In genomic region chr11:117443269-117444186, GRCh38 we compare ENCODE assay signal across 9 cellular contexts.
DNase-seq lines count a peak whose midpoint lies in the region; ATAC-seq, FAIRE-seq and TF ChIP-seq lines count a peak whose summit lies in the region.
"Had no signal": no experiment of that assay in that cellular context is flagged by ENCODE, and none has a peak within 500 bp of the region (broad histone marks: within the 10 kb centered on the region; RNA-seq: fewer than 3 reads in every experiment).

No MANE protein-coding gene starts in this region.

- H3K36me3 ChIP-seq in GM12878 (ENCODE audit: control insufficient read depth in 2 of 2, insufficient read depth in 2 of 2, low read length in 1 of 2), result no peaks in the 10 kb centered on the region

- H3K36me3 Mint-ChIP-seq in activated T-cell treated with anti-CD3 and anti-CD28 coated beads, Interleukin-2, amount 50 U/mL, for 4 hours (ENCODE audit: insufficient read depth), result no peaks in the 10 kb centered on the region
- H3K36me3 Mint-ChIP-seq in type B pancreatic cell, result peaks cover 5% of the 10 kb centered on the region
- H3K36me3 Mint-ChIP-seq: activated naive CD4-positive, alpha-beta T cell treated with anti-CD3 and anti-CD28 coated beads, Interleukin-2, amount 50 U/mL, for 24 hours had no signal

- peak; percentile 83 for TF ChIP-seq RAD21 in GM12878 (IDR thresholded peaks at IDR 0.05; ENCODE audit: insufficient read depth, low read depth, low read length)

- POLR2A ChIA-PET in GM12878 (lab: Charles Lee), result interaction anchor here (1.2 kb wide), 1 partner anchor 13 kb away, joined by 4 read pairs; no protein-coding TSS in a partner anchor

- no peaks in the 10 kb centered on the region; a peak in 1 of 4 replicates for H3K27me3 ChIP-seq in GM12878 (replicated peaks in 1 of 2; ENCODE audit: control insufficient read depth in 2 of 2, insufficient read depth in 2 of 2, low read length in 1 of 2)

- no peaks in the 10 kb centered on the region for H3K9me3 Mint-ChIP-seq in activated T-cell treated with anti-CD3 and anti-CD28 coated beads, Interleukin-2, amount 50 U/mL, for 4 hours
- H3K9me3 Mint-ChIP-seq in type B pancreatic cell, result no peaks in the 10 kb centered on the region
- H3K9me3 Mint-ChIP-seq: activated naive CD4-positive, alpha-beta T cell treated with anti-CD3 and anti-CD28 coated beads, Interleukin-2, amount 50 U/mL, for 24 hours had no signal

- H3K9ac ChIP-seq in GM12878 (ENCODE audit: control insufficient read depth, insufficient read depth, low read length), result no peak overlapping the region

- H3K4me3 ChIP-seq in GM12878, result no peak overlapping the region

- H3K4me3 Mint-ChIP-seq in activated T-cell treated with anti-CD3 and anti-CD28 coated beads, Interleukin-2, amount 50 U/mL, for 4 hours, result no peak overlapping the region
- H3K4me3 Mint-ChIP-seq in type B pancreatic cell, result no peak overlapping the region
- H3K4me3 Mint-ChIP-seq: activated naive CD4-positive, alpha-beta T cell treated with anti-CD3 and anti-CD28 coated beads, Interleukin-2, amount 50 U/mL, for 24 hours had no signal

- no peaks in the 10 kb centered on the region for H3K4me1 Mint-ChIP-seq in activated T-cell treated with anti-CD3 and anti-CD28 coated beads, Interleukin-2, amount 50 U/mL, for 4 hours (ENCODE audit: low read depth)
- H3K4me1 Mint-ChIP-seq in type B pancreatic cell (ENCODE audit: unreplicated experiment), result peaks cover 26% of the 10 kb centered on the region
- H3K4me1 Mint-ChIP-seq: activated naive CD4-positive, alpha-beta T cell treated with anti-CD3 and anti-CD28 coated beads, Interleukin-2, amount 50 U/mL, for 24 hours had no signal

- no peaks in the 10 kb centered on the region for H3K4me1 ChIP-seq in GM12878 (ENCODE audit: control insufficient read depth, insufficient read depth, low read length)

- H4K20me1 ChIP-seq in GM12878 (ENCODE audit: control insufficient read depth, insufficient read depth), result no peaks in the 10 kb centered on the region

- WGBS in GM12878 (ENCODE audit: insufficient coverage, insufficient replicate concordance, low lambda C conversion rate, missing lambda C conversion rate), result 44% methylated on average over 38 of the region's 38 CpGs

- TF ChIP-seq EP300 in GM12878 (IDR thresholded peaks at IDR 0.05; ENCODE audit: borderline replicate concordance in 1 of 2, control insufficient read depth in 1 of 2, low read depth in 2 of 2, low read length in 2 of 2), result no peak

- FAIRE-seq in GM12878 (lab: Jason Lieb, UNC), result no peak

- DNase-seq in activated T-cell treated with anti-CD3 and anti-CD28 coated beads, Interleukin-2, amount 50 U/mL, for 48 hours, result peak; percentile 32 to 34
- DNase-seq in activated T-cell treated with anti-CD3 and anti-CD28 coated beads, Interleukin-2, amount 50 U/mL, for 4 hours, result no peak
- DNase-seq in NCI-H2107 (lab: John Stamatoyannopoulos, UW), result peak; percentile 31
- DNase-seq in GM12878 (ENCODE audit: low read depth, low spot score), result no peak
- DNase-seq in left colon, result peak in 1 of 2 donors; percentile 58
- DNase-seq in type B pancreatic cell (ENCODE audit: extremely low spot score, unreplicated experiment), result no peak
- no peak for DNase-seq in middle frontal gyrus (ENCODE audit: extremely low spot score, low spot score)
- DNase-seq in activated CD4-positive, CD25-positive, alpha-beta regulatory T cell treated with anti-CD3 and anti-CD28 coated beads, Interleukin-2, amount 50 U/mL, for 72 hours, result no peak

- peak; percentile 35 to 76 (median 58); a peak in 4 of 6 replicates for TF ChIP-seq CTCF in GM12878 (IDR thresholded peaks at IDR 0.05 in 2 of 3, conservative IDR thresholded peaks at IDR 0.05 in 1 of 3; ENCODE audit: control insufficient read depth in 2 of 3, extremely low read depth in 1 of 3, insufficient read depth in 1 of 3, low read depth in 3 of 3, low read length in 3 of 3)
- TF ChIP-seq CTCF in type B pancreatic cell (conservative IDR thresholded peaks at IDR 0.05), result peak; percentile 81

- intact Hi-C loops in GM12878 (cut with micrococcal nuclease; ENCODE audit: unreplicated experiment) (no loop called here), left colon (cut with DNase I, micrococcal nuclease) (no loop called here)

- in situ Hi-C loops in GM12878 (cut with MboI), result loop anchor here (25.0 kb wide), 1 partner anchor 619 kb away; no protein-coding TSS in a partner anchor

- no peak overlapping the region for H2AFZ ChIP-seq in GM12878 (ENCODE audit: control insufficient read depth, low read depth, low read length)

- no peak overlapping the region for H3K27ac ChIP-seq in GM12878 (ENCODE audit: control insufficient read depth, insufficient read depth)

- BruUV-seq in GM12878 (replicated peaks; lab: Mats Ljungman, UMichigan), result no TSS peak

- RAD21 ChIA-PET in GM12878 (lab: Charles Lee; ENCODE audit: unreplicated experiment), result interaction anchor here (0.6 to 2.6 kb wide), 4 partner anchors 17 to 372 kb away, joined by 3 to 6 read pairs (median 4); no protein-coding TSS in a partner anchor

- peaks cover 18% of the 10 kb centered on the region for H3K27me3 Mint-ChIP-seq in activated T-cell treated with anti-CD3 and anti-CD28 coated beads, Interleukin-2, amount 50 U/mL, for 4 hours (ENCODE audit: low read depth)
- peaks cover 45% of the 10 kb centered on the region for H3K27me3 Mint-ChIP-seq in type B pancreatic cell

- SMC1A ChIA-PET in GM12878 (lab: Charles Lee; ENCODE audit: uncharacterized antibody, unreplicated experiment), result interaction anchor here (0.8 to 1.8 kb wide), 4 partner anchors 10 to 374 kb away, joined by 3 to 5 read pairs (median 4); no protein-coding TSS in a partner anchor

- H3K27ac Mint-ChIP-seq in type B pancreatic cell, result no peak overlapping the region

- no peaks in the 10 kb centered on the region for H3K9me3 ChIP-seq in GM12878 (replicated peaks; ENCODE audit: control insufficient read depth, insufficient read depth, low read length)

- H3K4me2 ChIP-seq in GM12878 (ENCODE audit: control insufficient read depth, insufficient read depth), result no peak overlapping the region

- no peaks in the 10 kb centered on the region for H3K79me2 ChIP-seq in GM12878 (ENCODE audit: control insufficient read depth, insufficient read depth, low read length)

- CTCF ChIA-PET in GM12878 (lab: Yijun Ruan, JAX), result interaction anchor here (0.7 to 4.3 kb wide), 7 partner anchors 12 to 373 kb away, joined by 3 to 24 read pairs (median 5); no protein-coding TSS in a partner anchor

- TF ChIP-seq POLR2A in GM12878 (IDR thresholded peaks at IDR 0.05; ENCODE audit: low read depth, low read length), result no peak

- ATAC-seq in activated T-cell treated with anti-CD3 and anti-CD28 coated beads, Interleukin-2, amount 50 U/mL, for 4 hours, result no peak
- ATAC-seq in GM12878, result peak; percentile 91
- peak; percentile 89 for ATAC-seq in left colon

TF ChIP-seq in GM12878, 131 proteins besides CTCF, POLR2A, EP300 and RAD21 (continues in another document):
- no peak for TF ChIP-seq PKNOX1 (IDR thresholded peaks at IDR 0.05)
- TF ChIP-seq SMC3 (IDR thresholded peaks at IDR 0.05; ENCODE audit: borderline replicate concordance, low read length), result peak; percentile 71; the same call in 1 of the 2 replicates
- TF ChIP-seq CBX3 (IDR thresholded peaks at IDR 0.05; ENCODE audit: borderline replicate concordance, low read depth), result no peak
- peak; percentile 24; the same call in 1 of the 2 replicates for TF ChIP-seq SPI1 (IDR thresholded peaks at IDR 0.05; ENCODE audit: borderline replicate concordance, insufficient read depth, low read depth, low read length)
- no peak for TF ChIP-seq ATF2 (IDR thresholded peaks at IDR 0.05; ENCODE audit: low read length)
- TF ChIP-seq RBBP5 (conservative IDR thresholded peaks at IDR 0.05), result no peak
- TF ChIP-seq NR2C2 (IDR thresholded peaks at IDR 0.05; ENCODE audit: borderline replicate concordance, control insufficient read depth, insufficient read length, low read depth), result no peak
- TF ChIP-seq TBL1XR1 (IDR thresholded peaks at IDR 0.05; ENCODE audit: low read depth, low read length), result no peak
- no peak for TF ChIP-seq CHD1 (IDR thresholded peaks at IDR 0.05; ENCODE audit: low read depth, low read length)
- TF ChIP-seq MTA2 (IDR thresholded peaks at IDR 0.05; ENCODE audit: low read depth), result no peak
- TF ChIP-seq WRNIP1 (IDR thresholded peaks at IDR 0.05; ENCODE audit: borderline replicate concordance, low read depth, low read length), result no peak
- no peak for TF ChIP-seq SREBF1 (IDR thresholded peaks at IDR 0.05; ENCODE audit: low read length)
- no peak for TF ChIP-seq NFXL1 (IDR thresholded peaks at IDR 0.05; ENCODE audit: borderline replicate concordance)
- no peak for TF ChIP-seq KAT2A (conservative IDR thresholded peaks at IDR 0.05; ENCODE audit: control insufficient read depth, low read depth, low read length)
- no peak for TF ChIP-seq SP1 (IDR thresholded peaks at IDR 0.05; ENCODE audit: low read depth, low read length)
- TF ChIP-seq DPF2 (IDR thresholded peaks at IDR 0.05), result no peak
- no peak for TF ChIP-seq ZNF217 (IDR thresholded peaks at IDR 0.05)
- peak; percentile 13; the same call in 1 of the 2 replicates for TF ChIP-seq YY1 (IDR thresholded peaks at IDR 0.05; ENCODE audit: low read depth, low read length)
- TF ChIP-seq CHD2 (IDR thresholded peaks at IDR 0.05; ENCODE audit: borderline replicate concordance, low read depth, low read length), result no peak
- TF ChIP-seq SRF (IDR thresholded peaks at IDR 0.05; ENCODE audit: low read depth in 2 of 2, low read length in 2 of 2), result no peak
- no peak for TF ChIP-seq CHD4 (IDR thresholded peaks at IDR 0.05)

Comparison
In these comparisons a context has a peak if more than half of its experiments do, and no peak if none do; other contexts are left out.
1. DNase-seq: peak in activated T-cell treated with anti-CD3 and anti-CD28 coated beads, Interleukin-2, amount 50 U/mL, for 48 hours (2 of 2) and NCI-H2107 (single experiment); none in activated T-cell treated with anti-CD3 and anti-CD28 coated beads, Interleukin-2, amount 50 U/mL, for 4 hours (single experiment), GM12878 (single experiment), type B pancreatic cell (single experiment), middle frontal gyrus (single experiment) and activated CD4-positive, CD25-positive, alpha-beta regulatory T cell treated with anti-CD3 and anti-CD28 coated beads, Interleukin-2, amount 50 U/mL, for 72 hours (single experiment).
2. ATAC-seq: peak in GM12878 (single experiment) and left colon (single experiment); none in activated T-cell treated with anti-CD3 and anti-CD28 coated beads, Interleukin-2, amount 50 U/mL, for 4 hours (0 of 2).